In the genomic region with DNA sequence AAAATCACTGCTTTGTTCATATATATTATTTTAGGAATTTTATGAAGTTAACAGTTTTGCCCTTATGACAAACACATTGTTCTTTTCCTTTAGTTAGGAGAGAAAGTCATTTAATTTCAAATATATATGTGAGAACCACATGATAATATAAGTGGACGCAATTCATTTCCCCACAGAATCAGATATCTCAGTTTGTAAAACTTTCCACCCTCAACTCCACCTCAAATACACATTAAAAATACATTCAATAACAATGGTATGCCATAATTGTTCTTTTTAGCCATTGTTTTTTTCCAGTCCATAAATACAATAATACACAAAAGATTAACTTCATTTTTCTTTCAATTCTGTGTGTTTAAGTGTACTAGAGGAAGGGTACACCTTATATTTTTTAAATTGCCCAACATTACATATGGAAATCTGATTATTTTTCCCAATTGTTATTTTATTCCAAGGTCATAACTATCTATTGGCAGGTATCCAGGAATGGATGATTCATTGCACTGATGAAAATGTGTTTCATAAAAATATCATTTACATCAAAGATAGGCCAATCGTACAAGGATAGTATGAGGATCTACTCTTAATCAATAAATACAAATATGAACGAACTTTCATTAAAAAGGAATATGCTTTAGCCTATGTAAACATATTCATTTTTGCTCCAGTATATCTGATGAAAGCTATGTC, we compare ENCODE assay signal across 1 cellular context.
TF ChIP-seq lines count a peak whose summit lies in the region.

No MANE protein-coding gene starts in this region.

TF ChIP-seq in HCT116, 20 proteins besides CTCF, POLR2A, EP300 and RAD21 (continued from another document):
- TF ChIP-seq, protein P1, sequence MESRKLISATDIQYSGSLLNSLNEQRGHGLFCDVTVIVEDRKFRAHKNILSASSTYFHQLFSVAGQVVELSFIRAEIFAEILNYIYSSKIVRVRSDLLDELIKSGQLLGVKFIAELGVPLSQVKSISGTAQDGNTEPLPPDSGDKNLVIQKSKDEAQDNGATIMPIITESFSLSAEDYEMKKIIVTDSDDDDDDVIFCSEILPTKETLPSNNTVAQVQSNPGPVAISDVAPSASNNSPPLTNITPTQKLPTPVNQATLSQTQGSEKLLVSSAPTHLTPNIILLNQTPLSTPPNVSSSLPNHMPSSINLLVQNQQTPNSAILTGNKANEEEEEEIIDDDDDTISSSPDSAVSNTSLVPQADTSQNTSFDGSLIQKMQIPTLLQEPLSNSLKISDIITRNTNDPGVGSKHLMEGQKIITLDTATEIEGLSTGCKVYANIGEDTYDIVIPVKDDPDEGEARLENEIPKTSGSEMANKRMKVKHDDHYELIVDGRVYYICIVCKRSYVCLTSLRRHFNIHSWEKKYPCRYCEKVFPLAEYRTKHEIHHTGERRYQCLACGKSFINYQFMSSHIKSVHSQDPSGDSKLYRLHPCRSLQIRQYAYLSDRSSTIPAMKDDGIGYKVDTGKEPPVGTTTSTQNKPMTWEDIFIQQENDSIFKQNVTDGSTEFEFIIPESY (IDR thresholded peaks at IDR 0.05; ENCODE audit: extremely low read depth, insufficient replicate concordance, low read length) = no peak
